Comparison of ENCODE assay signal across 25 cellular contexts in genomic region chr5:126576974-126577373, GRCh38.
"Had no signal": no experiment of that assay in that cellular context is flagged by ENCODE, and none has a peak within 500 bp of the region (broad histone marks: within the 10 kb centered on the region; RNA-seq: fewer than 3 reads in every experiment).

No MANE protein-coding gene starts in this region.

- ATAC-seq: foreskin keratinocyte, gastroesophageal sphincter, heart left ventricle, left colon, left lung, left ventricle myocardium superior, lower lobe of right lung, mucosa of descending colon had no signal

- H3K4me1 Mint-ChIP-seq: immature natural killer cell, mesothelial cell of epicardium, naive B cell had no signal

- H3K4me2 ChIP-seq: hepatocyte had no signal

- DNase-seq: dermis blood vessel endothelial cell; dorsolateral prefrontal cortex; effector CD4-positive, alpha-beta T cell; effector memory CD4-positive, alpha-beta T cell; erythroblast; heart left ventricle; hypothalamus; immature natural killer cell; islet precursor cell; kidney; kidney glomerular epithelial cell; left colon; left ventricle myocardium superior; lower lobe of right lung; mesenchymal stem cell; mucosa of descending colon; naive B cell had no signal

- H3K36me3 Mint-ChIP-seq: immature natural killer cell, naive B cell had no signal

- H3K4me1 ChIP-seq: esophagus muscularis mucosa, foreskin keratinocyte, gastroesophageal sphincter, heart left ventricle, left lung, lower lobe of right lung had no signal

- H3K27me3 Mint-ChIP-seq: naive B cell had no signal

- H3K79me2 ChIP-seq: hepatocyte had no signal

- H3K4me3 Mint-ChIP-seq: immature natural killer cell, mesothelial cell of epicardium, naive B cell had no signal

- H3K27me3 ChIP-seq: dorsolateral prefrontal cortex, esophagus muscularis mucosa, foreskin keratinocyte, gastroesophageal sphincter, heart left ventricle, hepatocyte, left lung had no signal

- H3K27ac ChIP-seq: coronary artery, dorsolateral prefrontal cortex, epithelial cell of prostate, esophagus muscularis mucosa, foreskin keratinocyte, gastroesophageal sphincter, heart left ventricle, hepatocyte, left lung, lower lobe of right lung had no signal

- H3K27ac Mint-ChIP-seq: immature natural killer cell, mesothelial cell of epicardium, naive B cell had no signal

- H3K9me3 ChIP-seq: esophagus muscularis mucosa, gastroesophageal sphincter, heart left ventricle, left lung, lower lobe of right lung, mucosa of descending colon had no signal

- H3K4me3 ChIP-seq: coronary artery, dorsolateral prefrontal cortex, esophagus muscularis mucosa, gastroesophageal sphincter, heart left ventricle, hepatocyte, left lung, lower lobe of right lung, mucosa of descending colon had no signal

- H3K9me3 Mint-ChIP-seq: immature natural killer cell, mesothelial cell of epicardium, naive B cell had no signal

- H2AFZ ChIP-seq: hepatocyte had no signal
